In genomic region chr15:22883196-22883595, GRCh38 we compare ENCODE assay signal across 26 cellular contexts.
"Had no signal": no experiment of that assay in that cellular context is flagged by ENCODE, and none has a peak within 500 bp of the region (broad histone marks: within the 10 kb centered on the region; RNA-seq: fewer than 3 reads in every experiment).

No MANE protein-coding gene starts in this region.

- ATAC-seq: stimulated activated effector memory CD8-positive, alpha-beta T cell treated with anti-CD3 and anti-CD28 coated beads, Interleukin-12 subunit alpha, Interleukin-12 subunit beta, amount 100 ng/mL, for 72 hours; stimulated activated memory B cell treated with anti-CD40 and anti-IgM and Interleukin-4, amounts not matched to agents 10 μg/mL and 1 μg/mL and 100 μg/mL, for 72 hours; stimulated activated naive B cell treated with anti-CD40 and anti-IgM and Interleukin-4, amounts not matched to agents 10 μg/mL and 1 μg/mL and 100 μg/mL, for 72 hours; stimulated activated naive CD8-positive, alpha-beta T cell treated with anti-CD3 and anti-CD28 coated beads, Interleukin-15, amount 100 ng/mL, for 72 hours; stimulated activated naive CD8-positive, alpha-beta T cell treated with anti-CD3 and anti-CD28 coated beads, Interleukin-15, Interleukin-2, amounts not matched to agents 100 U/mL and 50 U/mL, for 24 hours; upper lobe of right lung had no signal

- H3K4me1 ChIP-seq: suprapubic skin, testis, thyroid gland, tibial artery, tibial nerve, upper lobe of left lung, upper lobe of right lung, uterus, vagina had no signal

- H3K27me3 ChIP-seq: stomach, suprapubic skin, testis, thyroid gland, tibial artery, tibial nerve, transverse colon, upper lobe of left lung, upper lobe of right lung, uterus, vagina had no signal

- H3K4me3 ChIP-seq: stomach, suprapubic skin, testis, thoracic aorta, thyroid gland, tibial artery, tibial nerve, transverse colon, upper lobe of left lung, upper lobe of right lung, uterus, vagina had no signal

- DNase-seq: stimulated activated CD4-positive, alpha-beta T cell treated with anti-CD3 and anti-CD28 coated beads, Interleukin-2, amount 100 ng/mL, for 48 hours; stimulated activated CD4-positive, alpha-beta T cell treated with anti-CD3 and anti-CD28 coated beads, Interleukin-4, amount 100 ng/mL, for 1 hour; stimulated activated CD4-positive, alpha-beta T cell treated with anti-CD3 and anti-CD28 coated beads, Interleukin-4, amount 100 ng/mL, for 24 hours; stimulated activated CD4-positive, alpha-beta T cell treated with anti-CD3 and anti-CD28 coated beads, Interleukin-4, amount 100 ng/mL, for 4 hours; stimulated activated CD8-positive, alpha-beta memory T cell treated with anti-CD3 and anti-CD28 coated beads, Interleukin-4, amount 100 ng/mL, for 48 hours; stimulated activated naive B cell treated with anti-CD40 and anti-IgM and Interleukin-4, amounts not matched to agents 10 μg/mL and 1 μg/mL and 100 μg/mL, for 72 hours; stimulated activated naive CD4-positive, alpha-beta T cell; stimulated activated naive CD4-positive, alpha-beta T cell treated with Interleukin-2 at 50 U/mL for 16 hours; stimulated activated naive CD8-positive, alpha-beta T cell treated with anti-CD3 and anti-CD28 coated beads, Interleukin-15, amount 100 ng/mL, for 72 hours; stimulated activated naive CD8-positive, alpha-beta T cell treated with anti-CD3 and anti-CD28 coated beads, Interleukin-15, Interleukin-2, amounts not matched to agents 100 U/mL and 50 U/mL, for 24 hours; stomach; substantia nigra; testis; thyroid gland; tibial artery; transverse colon; trophoblast cell; upper lobe of left lung; upper lobe of right lung; uterus had no signal

- H3K27ac ChIP-seq: stomach, suprapubic skin, testis, thoracic aorta, thyroid gland, tibial artery, tibial nerve, upper lobe of left lung, upper lobe of right lung, uterus, vagina had no signal

- H3K36me3 ChIP-seq: uterus had no signal

- H3K9me3 ChIP-seq: stomach, suprapubic skin, testis, thoracic aorta, thyroid gland, tibial artery, tibial nerve, transverse colon, upper lobe of left lung, upper lobe of right lung, uterus, vagina had no signal
